In genomic region chr5:82353522-82353921, GRCh38 we compare ENCODE assay signal across 18 cellular contexts.
DNase-seq lines count a peak whose midpoint lies in the region; ATAC-seq, FAIRE-seq and TF ChIP-seq lines count a peak whose summit lies in the region.
"Had no signal": no experiment of that assay in that cellular context is flagged by ENCODE, and none has a peak within 500 bp of the region (broad histone marks: within the 10 kb centered on the region; RNA-seq: fewer than 3 reads in every experiment).

No MANE protein-coding gene starts in this region.

- H2AK9ac ChIP-seq in IMR-90 (replicated peaks; ENCODE audit: low read depth, low read length, poor library complexity) = no peak overlapping the region

- POLR2A ChIA-PET in IMR-90 (lab: Charles Lee; ENCODE audit: unreplicated experiment) = no interaction called here
- POLR2A ChIA-PET in K562 (lab: Yijun Ruan, JAX) = no interaction called here
- POLR2A ChIA-PET in CD8-positive, alpha-beta memory T cell (lab: Charles Lee) = no interaction called here

- no peak overlapping the region for H4K5ac ChIP-seq in IMR-90 (ENCODE audit: low read depth, low read length)

- H3K9ac ChIP-seq in IMR-90 (ENCODE audit: low read depth, low read length) (no peak overlapping the region), K562 (ENCODE audit: insufficient read depth in 1 of 2, low read depth in 2 of 2, low read length in 2 of 2) (no peak overlapping the region), smooth muscle cell (ENCODE audit: low read depth) (no peak overlapping the region)

- no peaks in the 10 kb centered on the region for H3K36me3 Mint-ChIP-seq in activated naive CD4-positive, alpha-beta T cell treated with anti-CD3 and anti-CD28 coated beads, Interleukin-2, amount 50 U/mL, for 24 hours
- no peaks in the 10 kb centered on the region for H3K36me3 Mint-ChIP-seq in CD8-positive, alpha-beta memory T cell
- H3K36me3 Mint-ChIP-seq: IgD-negative memory B cell had no signal

- H3K23ac ChIP-seq in IMR-90 (ENCODE audit: low read depth, low read length) = no peak overlapping the region

- in situ Hi-C loops in IMR-90 (cut with MboI; ENCODE audit: low sequenced_read_pairs) (loop anchor here (5.0 to 25.0 kb wide), 5 partner anchors 141 to 1209 kb away; partner anchors contain the start of gene VCAN), K562 (cut with MboI) (loop anchor here (10.0 to 25.0 kb wide), 3 partner anchors 284 to 1121 kb away; partner anchors contain the start of gene VCAN)

- TF ChIP-seq POLR2A in IMR-90 (IDR thresholded peaks at IDR 0.05; ENCODE audit: low read depth, low read length) (no peak), K562 (conservative IDR thresholded peaks at IDR 0.05) (no peak)

- BruUV-seq in IMR-90 (replicated peaks; lab: Mats Ljungman, UMichigan) = no TSS peak
- no TSS peak for BruUV-seq in K562 (replicated peaks; lab: Mats Ljungman, UMichigan)

- no peaks in the 10 kb centered on the region for H3K9me3 ChIP-seq in IMR-90 (ENCODE audit: control insufficient read depth, insufficient read depth, low read length)
- no peaks in the 10 kb centered on the region for H3K9me3 ChIP-seq in K562 (replicated peaks; ENCODE audit: control insufficient read depth, insufficient read depth, low read depth, low read length)
- no peaks in the 10 kb centered on the region for H3K9me3 ChIP-seq in smooth muscle cell (replicated peaks; ENCODE audit: low read depth)
- H3K9me3 ChIP-seq in CD8-positive, alpha-beta memory T cell (ENCODE audit: low read length) = no peaks in the 10 kb centered on the region

- H3K27me3 Mint-ChIP-seq in activated naive CD4-positive, alpha-beta T cell treated with anti-CD3 and anti-CD28 coated beads, Interleukin-2, amount 50 U/mL, for 24 hours = no peaks in the 10 kb centered on the region
- peaks cover 0 to 1% of the 10 kb centered on the region in 2 donors for H3K27me3 Mint-ChIP-seq in CD8-positive, alpha-beta memory T cell
- H3K27me3 Mint-ChIP-seq: CD4-positive, alpha-beta T cell had no signal

- peaks cover 19% of the 10 kb centered on the region for H3K4me1 ChIP-seq in IMR-90 (ENCODE audit: control insufficient read depth, insufficient read depth, low read length)
- H3K4me1 ChIP-seq in K562 (replicated peaks in 1 of 2; ENCODE audit: control insufficient read depth in 2 of 2, insufficient read depth in 2 of 2, low read length in 2 of 2) = peaks cover 0 to 25% of the 10 kb centered on the region in 2 experiments; a peak in 4 of 5 replicates
- H3K4me1 ChIP-seq in smooth muscle cell (ENCODE audit: low read depth) = peaks cover 3% of the 10 kb centered on the region
- H3K4me1 ChIP-seq in CD8-positive, alpha-beta memory T cell (ENCODE audit: insufficient read depth, low read length) = peaks cover 19% of the 10 kb centered on the region

- no peak for FAIRE-seq in K562 (lab: Jason Lieb, UNC)
- FAIRE-seq: GM12892, GM19239 had no signal

- H3K4me2 ChIP-seq in IMR-90 (ENCODE audit: low read depth, low read length) = no peak overlapping the region
- H3K4me2 ChIP-seq in K562 (ENCODE audit: insufficient read depth, low read length) = no peak overlapping the region
- no peak overlapping the region for H3K4me2 ChIP-seq in smooth muscle cell

- H3K79me2 ChIP-seq in K562 (ENCODE audit: control insufficient read depth, insufficient read depth, low read length) = no peaks in the 10 kb centered on the region
- no peaks in the 10 kb centered on the region for H3K79me2 ChIP-seq in smooth muscle cell (ENCODE audit: low read depth)

- TF ChIP-seq EP300 in K562 (IDR thresholded peaks at IDR 0.05; ENCODE audit: low read length) = no peak

- CTCF ChIA-PET in IMR-90 (lab: Yijun Ruan, JAX) (interaction anchor here (1.0 kb wide), 1 partner anchor 142 kb away, joined by 3 read pairs; no protein-coding TSS in a partner anchor), K562 (lab: Yijun Ruan, JAX; ENCODE audit: low intra/inter-chr PET ratio) (no interaction called here)
- CTCF ChIA-PET in CD8-positive, alpha-beta memory T cell (lab: Charles Lee) = interaction anchor here (0.9 to 1.3 kb wide), 4 partner anchors 73 to 1211 kb away, joined by 3 to 4 read pairs (median 4); no protein-coding TSS in a partner anchor

- H2BK120ac ChIP-seq in IMR-90 (ENCODE audit: low read depth, low read length) = no peak overlapping the region

- no peak overlapping the region for H2BK20ac ChIP-seq in IMR-90 (ENCODE audit: low read depth, low read length)

- no peak overlapping the region for H2AK5ac ChIP-seq in IMR-90 (ENCODE audit: low read depth, low read length)

- no peak for DNase-seq in activated naive CD4-positive, alpha-beta T cell (lab: John Stamatoyannopoulos, UW)
- DNase-seq in IMR-90 (no peak), K562 (ENCODE audit: extremely low read depth in 1 of 4, low spot score in 3 of 4) (no peak), smooth muscle cell (lab: John Stamatoyannopoulos, UW; ENCODE audit: unreplicated experiment) (no peak), NCI-H510A (lab: John Stamatoyannopoulos, UW) (no peak)
- no peak for DNase-seq in CD8-positive, alpha-beta memory T cell
- DNase-seq: AML-193; C1 segment of cervical spinal cord; CD4-positive, alpha-beta T cell; DMS79; GDM1; HCEC 1CT had no signal

- H3K79me1 ChIP-seq in IMR-90 (ENCODE audit: low read depth in 1 of 2, low read length in 2 of 2) = no peaks in the 10 kb centered on the region

- H4K8ac ChIP-seq in IMR-90 (ENCODE audit: low read depth in 2 of 2, low read length in 2 of 2) = no peak overlapping the region

- peaks cover 19% of the 10 kb centered on the region for H3K4me1 Mint-ChIP-seq in activated naive CD4-positive, alpha-beta T cell treated with anti-CD3 and anti-CD28 coated beads, Interleukin-2, amount 50 U/mL, for 24 hours
- H3K4me1 Mint-ChIP-seq in CD8-positive, alpha-beta memory T cell = peaks cover 23 to 44% (median 23%) of the 10 kb centered on the region in 3 donors

- H2BK15ac ChIP-seq in IMR-90 (ENCODE audit: low read depth, low read length) = 0 out of 3 replicates have a peak overlapping the region, but pooled peaks have one; percentile 13

- H3K4me3 ChIP-seq in IMR-90 (ENCODE audit: insufficient read depth, low read depth, low read length) = no peak overlapping the region
- no peak overlapping the region for H3K4me3 ChIP-seq in K562
- H3K4me3 ChIP-seq in smooth muscle cell = no peak overlapping the region
- H3K4me3 ChIP-seq in CD8-positive, alpha-beta memory T cell (ENCODE audit: low read length) = no peak overlapping the region

- H2AFZ ChIP-seq in IMR-90 (replicated peaks; ENCODE audit: low read length, poor library complexity) (no peak overlapping the region), K562 (ENCODE audit: low read depth, low read length) (peak overlapping the region; percentile 43), smooth muscle cell (ENCODE audit: low read depth) (peak overlapping the region; percentile 10)

- H3K4me3 Mint-ChIP-seq in activated naive CD4-positive, alpha-beta T cell treated with anti-CD3 and anti-CD28 coated beads, Interleukin-2, amount 50 U/mL, for 24 hours = no peak overlapping the region
- H3K4me3 Mint-ChIP-seq in CD8-positive, alpha-beta memory T cell = no peak overlapping the region
- H3K4me3 Mint-ChIP-seq: CD4-positive, alpha-beta T cell; IgD-negative memory B cell had no signal

- intact Hi-C loops in IMR-90 (cut with micrococcal nuclease) (loop anchor here (2.0 to 5.0 kb wide), 4 partner anchors 141 to 1357 kb away; partner anchors contain the start of genes TMEM167A and XRCC4), K562 (cut with micrococcal nuclease) (loop anchor here (2.0 to 10.0 kb wide), 4 partner anchors 141 to 1209 kb away; no protein-coding TSS in a partner anchor)

- H4K91ac ChIP-seq in IMR-90 (ENCODE audit: insufficient read depth, low read depth, low read length) = no peak overlapping the region

- no peaks in the 10 kb centered on the region for H3K27me3 ChIP-seq in IMR-90 (ENCODE audit: control insufficient read depth, insufficient read depth, low read length)
- no peaks in the 10 kb centered on the region for H3K27me3 ChIP-seq in K562 (ENCODE audit: control insufficient read depth in 2 of 2, insufficient read depth in 2 of 2, low read length in 2 of 2)
- no peaks in the 10 kb centered on the region for H3K27me3 ChIP-seq in smooth muscle cell (ENCODE audit: low read depth)
- no peaks in the 10 kb centered on the region for H3K27me3 ChIP-seq in CD8-positive, alpha-beta memory T cell (ENCODE audit: insufficient read depth, low read length, poor library complexity, severe bottlenecking)

- no peaks in the 10 kb centered on the region for H4K20me1 ChIP-seq in IMR-90 (ENCODE audit: insufficient read depth, low read length)
- no peaks in the 10 kb centered on the region for H4K20me1 ChIP-seq in K562 (replicated peaks; ENCODE audit: control insufficient read depth, insufficient read depth, low read length)
- no peaks in the 10 kb centered on the region for H4K20me1 ChIP-seq in smooth muscle cell (ENCODE audit: low read depth)

- H3K4ac ChIP-seq in IMR-90 (ENCODE audit: low read depth, low read length) = no peak overlapping the region

- no peak overlapping the region for H3K18ac ChIP-seq in IMR-90 (ENCODE audit: low read depth, low read length)

- TF ChIP-seq RAD21 in IMR-90 (IDR thresholded peaks at IDR 0.05; ENCODE audit: low read length) = no peak
- no peak for TF ChIP-seq RAD21 in K562 (CRISPR knock-in tag; conservative IDR thresholded peaks at IDR 0.05 in 1 of 2, IDR thresholded peaks at IDR 0.05 in 1 of 2)

- H3K9me1 ChIP-seq in IMR-90 (ENCODE audit: insufficient read depth, low read length) (peaks cover 10% of the 10 kb centered on the region), K562 (ENCODE audit: control insufficient read depth, insufficient read depth, low read length) (no peaks in the 10 kb centered on the region)

- H3K9me3 Mint-ChIP-seq in activated naive CD4-positive, alpha-beta T cell treated with anti-CD3 and anti-CD28 coated beads, Interleukin-2, amount 50 U/mL, for 24 hours = no peaks in the 10 kb centered on the region
- no peaks in the 10 kb centered on the region for H3K9me3 Mint-ChIP-seq in CD8-positive, alpha-beta memory T cell
- H3K9me3 Mint-ChIP-seq: CD4-positive, alpha-beta T cell had no signal

- no peak for ATAC-seq in IMR-90 (ENCODE audit: low read depth)
- no peak for ATAC-seq in K562
- no peak for ATAC-seq in GM18520 (IDR thresholded peaks at IDR 0.05; ENCODE audit: unreplicated experiment)

- H3K14ac ChIP-seq in IMR-90 (replicated peaks; ENCODE audit: low read depth, low read length) = no peak overlapping the region

- TF ChIP-seq CTCF in IMR-90 (conservative IDR thresholded peaks at IDR 0.05; ENCODE audit: low read depth, low read length) (no peak), K562 (IDR thresholded peaks at IDR 0.05 in 2 of 3, conservative IDR thresholded peaks at IDR 0.05 in 1 of 3; ENCODE audit: insufficient read depth in 2 of 3, low read depth in 1 of 3, low read length in 3 of 3) (no peak), smooth muscle cell (IDR thresholded peaks at IDR 0.05; ENCODE audit: borderline replicate concordance, insufficient read depth, poor library complexity, severe bottlenecking) (no peak)

- peaks cover 15% of the 10 kb centered on the region for H3F3A ChIP-seq in smooth muscle cell (ENCODE audit: low read depth)

- dilution Hi-C loops in IMR-90 (cut with HindIII; ENCODE audit: low sequenced_read_pairs, unreplicated experiment) = no loop called here

- no peak overlapping the region for H3K56ac ChIP-seq in IMR-90 (ENCODE audit: extremely low read depth, insufficient read depth, low read length)

- no peak overlapping the region for H3K27ac ChIP-seq in IMR-90 (ENCODE audit: insufficient read depth, low read length)
- no peak overlapping the region for H3K27ac ChIP-seq in K562 (ENCODE audit: extremely low read depth, low read depth, low read length)
- H3K27ac ChIP-seq in smooth muscle cell (ENCODE audit: low read depth) = no peak overlapping the region
- no peak overlapping the region for H3K27ac ChIP-seq in CD8-positive, alpha-beta memory T cell (ENCODE audit: low read depth, low read length)
- H3K27ac ChIP-seq: 22Rv1 had no signal

- no peak overlapping the region for H2BK5ac ChIP-seq in IMR-90 (ENCODE audit: low read depth, low read length, poor library complexity, severe bottlenecking)

- WGBS in IMR-90 (ENCODE audit: extremely low coverage in 2 of 2, insufficient read length in 1 of 2), 2 experiments = no CpG with 5 or more reads among the region's 3 CpGs
- WGBS in K562 (ENCODE audit: insufficient coverage, low coverage, missing lambda C conversion rate) = 74% methylated on average over 3 of the region's 3 CpGs
- 99% methylated on average over 3 of the region's 3 CpGs for WGBS in smooth muscle cell (ENCODE audit: low lambda C conversion rate)

- H3K36me3 ChIP-seq in IMR-90 (ENCODE audit: control insufficient read depth, insufficient read depth, low read length) (no peaks in the 10 kb centered on the region), K562 (ENCODE audit: control insufficient read depth, insufficient read depth, low read length) (no peaks in the 10 kb centered on the region), smooth muscle cell (ENCODE audit: low read depth) (no peaks in the 10 kb centered on the region)
- H3K36me3 ChIP-seq in CD8-positive, alpha-beta memory T cell (ENCODE audit: insufficient read depth, low read length) = no peaks in the 10 kb centered on the region

- H3K27ac Mint-ChIP-seq in activated naive CD4-positive, alpha-beta T cell treated with anti-CD3 and anti-CD28 coated beads, Interleukin-2, amount 50 U/mL, for 24 hours = peak overlapping the region; percentile 55
- peak overlapping the region in 1 of 8 donors; percentile 30 for H3K27ac Mint-ChIP-seq in CD8-positive, alpha-beta memory T cell
- H3K27ac Mint-ChIP-seq: CD4-positive, alpha-beta T cell; IgD-negative memory B cell had no signal
